Comparison of ENCODE assay signal across 2 cellular contexts in genomic region chr1:13700521-13701273, GRCh38.
TF ChIP-seq lines count a peak whose summit lies in the region.

No MANE protein-coding gene starts in this region.

TF ChIP-seq in IMR-90, 13 proteins besides CTCF, POLR2A, EP300 and RAD21:
- TF ChIP-seq MXI1 (IDR thresholded peaks at IDR 0.05; ENCODE audit: borderline replicate concordance, low read depth, low read length) = peak; percentile 59; the same call in 1 of the 2 replicates
- TF ChIP-seq RCOR1 (IDR thresholded peaks at IDR 0.05; ENCODE audit: insufficient replicate concordance, low read length) = no peak
- no peak for TF ChIP-seq FOS (IDR thresholded peaks at IDR 0.05; ENCODE audit: low read depth, low read length)
- TF ChIP-seq NFE2L2 (IDR thresholded peaks at IDR 0.05; ENCODE audit: low read depth, low read length) = no peak
- TF ChIP-seq MAZ (IDR thresholded peaks at IDR 0.05; ENCODE audit: borderline replicate concordance, low read depth, low read length) = no peak
- no peak for TF ChIP-seq ELK1 (IDR thresholded peaks at IDR 0.05; ENCODE audit: borderline replicate concordance, low read depth, low read length)
- no peak for TF ChIP-seq CHD1 (IDR thresholded peaks at IDR 0.05; ENCODE audit: low read depth, low read length)
- TF ChIP-seq RFX5 (IDR thresholded peaks at IDR 0.05; ENCODE audit: low read depth, low read length) = no peak
- 0 out of 2 replicates have a peak, but pooled peaks have one; percentile 45 for TF ChIP-seq USF2 (IDR thresholded peaks at IDR 0.05; ENCODE audit: low read depth, low read length)
- TF ChIP-seq MAFK (IDR thresholded peaks at IDR 0.05; ENCODE audit: low read depth, low read length) = no peak
- no peak for TF ChIP-seq CEBPB (IDR thresholded peaks at IDR 0.05; ENCODE audit: low read depth, low read length)
- TF ChIP-seq BHLHE40 (IDR thresholded peaks at IDR 0.05; ENCODE audit: low read depth, low read length) = no peak
- no peak for TF ChIP-seq SMC3 (IDR thresholded peaks at IDR 0.05; ENCODE audit: low read depth, low read length)

TF ChIP-seq in H1, 55 proteins besides CTCF, POLR2A, EP300 and RAD21:
- TF ChIP-seq SP2 (IDR thresholded peaks at IDR 0.05; ENCODE audit: low read length) = no peak
- TF ChIP-seq PHF8 (conservative IDR thresholded peaks at IDR 0.05; ENCODE audit: low read depth, low read length) = peak; percentile 27; the same call in 1 of the 2 replicates
- TF ChIP-seq SUZ12 (IDR thresholded peaks at IDR 0.05; ENCODE audit: low read length) = peak; percentile 50; the same call in 1 of the 2 replicates
- TF ChIP-seq KDM4A (IDR thresholded peaks at IDR 0.05; ENCODE audit: low read depth, low read length, severe bottlenecking) = peak; percentile 36
TF ChIP-seq in H1: peak in this region for 3.
